Comparison of ENCODE assay signal across 7 cellular contexts in genomic region chr11:111937859-111938258, GRCh38. TPM values are rescaled to one million over a fixed set of nuclear protein-coding genes. Genes with fewer than 3 reads are reported as not detected.
DNase-seq lines count a peak whose midpoint lies in the region; TF ChIP-seq lines count a peak whose summit lies in the region.

No MANE protein-coding gene starts in this region.

- H3K4me3 Mint-ChIP-seq in activated T-helper 2 cell treated with anti-CD3 and anti-CD28 coated beads, Interferon-gamma antibody, Interleukin-2, Interleukin-4, amounts not matched to agents 10 μg/mL and 5 μg/mL and 100 μg/mL, durations not matched to agents 14 hours and 24 hours and 36 hours (ENCODE audit: low read depth): peak overlapping the region; percentile 89

- H3K4me1 Mint-ChIP-seq in activated T-helper 2 cell treated with anti-CD3 and anti-CD28 coated beads, Interferon-gamma antibody, Interleukin-2, Interleukin-4, amounts not matched to agents 10 μg/mL and 5 μg/mL and 100 μg/mL, durations not matched to agents 14 hours and 24 hours and 36 hours (ENCODE audit: low read depth): peaks cover 59% of the 10 kb centered on the region

- H2AFZ ChIP-seq in Loucy (ENCODE audit: low read length): peak overlapping the region; percentile 76

- no peaks in the 10 kb centered on the region for H3K9me2 ChIP-seq in Loucy (replicated peaks; ENCODE audit: low read depth, low read length)

- H4K20me1 ChIP-seq in Loucy (ENCODE audit: insufficient read depth, low read length, poor library complexity, severe bottlenecking): no peaks in the 10 kb centered on the region

- H3K36me3 Mint-ChIP-seq in activated T-helper 2 cell treated with anti-CD3 and anti-CD28 coated beads, Interferon-gamma antibody, Interleukin-2, Interleukin-4, amounts not matched to agents 10 μg/mL and 5 μg/mL and 100 μg/mL, durations not matched to agents 14 hours and 24 hours and 36 hours (ENCODE audit: low read depth): peaks cover 15% of the 10 kb centered on the region

- WGBS in stomach, 5 donors: 56 to 73% (median 67%) methylated on average over 7 of the region's 7 CpGs

- H3K4me2 ChIP-seq in Loucy (ENCODE audit: low read depth, low read length, poor library complexity, severe bottlenecking): peak overlapping the region; percentile 79

- TF ChIP-seq EP300 in stomach (IDR thresholded peaks at IDR 0.05): no peak

- no peak for TF ChIP-seq POLR2A in stomach (IDR thresholded peaks at IDR 0.05)

- no peaks in the 10 kb centered on the region for H3K27me3 ChIP-seq in Loucy (ENCODE audit: insufficient read depth, low read length, poor library complexity, severe bottlenecking)
- no peaks in the 10 kb centered on the region for H3K27me3 ChIP-seq in iPS-18a (ENCODE audit: control insufficient read depth, insufficient read depth, low read length)
- H3K27me3 ChIP-seq in stomach: no peaks in the 10 kb centered on the region

- H3K27ac ChIP-seq in iPS-18a (ENCODE audit: low read length) (no peak overlapping the region), stomach (peak overlapping the region; percentile 67 to 87 (median 81))

- H3K79me2 ChIP-seq in Loucy (ENCODE audit: insufficient read depth, low read length): no peaks in the 10 kb centered on the region; the same call in 1 of the 2 replicates

- intact Hi-C loops in activated T-helper 2 cell treated with anti-CD3 and anti-CD28 coated beads, Interferon-gamma antibody, Interleukin-2, Interleukin-4, amounts not matched to agents 10 μg/mL and 5 μg/mL and 100 μg/mL, durations not matched to agents 14 hours and 24 hours and 36 hours (cut with micrococcal nuclease): loop anchor here (5.0 to 10.0 kb wide), 4 partner anchors 144 to 561 kb away; partner anchors contain the start of genes BCO2 and POU2AF1
- intact Hi-C loops in stomach (cut with DNase I; ENCODE audit: low total_unique reads): no loop called here

- H3K9me3 Mint-ChIP-seq in activated T-helper 2 cell treated with anti-CD3 and anti-CD28 coated beads, Interferon-gamma antibody, Interleukin-2, Interleukin-4, amounts not matched to agents 10 μg/mL and 5 μg/mL and 100 μg/mL, durations not matched to agents 14 hours and 24 hours and 36 hours: no peaks in the 10 kb centered on the region

- peaks cover 36% of the 10 kb centered on the region for H3K4me1 ChIP-seq in Loucy (ENCODE audit: insufficient read depth, low read length, poor library complexity, severe bottlenecking)
- peaks cover 27% of the 10 kb centered on the region for H3K4me1 ChIP-seq in iPS-18a (ENCODE audit: control insufficient read depth, low read depth, low read length)
- H3K4me1 ChIP-seq in stomach: peaks cover 29 to 60% (median 41%) of the 10 kb centered on the region in 4 donors

- H3K27ac Mint-ChIP-seq in activated T-helper 2 cell treated with anti-CD3 and anti-CD28 coated beads, Interferon-gamma antibody, Interleukin-2, Interleukin-4, amounts not matched to agents 10 μg/mL and 5 μg/mL and 100 μg/mL, durations not matched to agents 14 hours and 24 hours and 36 hours: peak overlapping the region; percentile 95

- no peaks in the 10 kb centered on the region for H3K27me3 Mint-ChIP-seq in activated T-helper 2 cell treated with anti-CD3 and anti-CD28 coated beads, Interferon-gamma antibody, Interleukin-2, Interleukin-4, amounts not matched to agents 10 μg/mL and 5 μg/mL and 100 μg/mL, durations not matched to agents 14 hours and 24 hours and 36 hours (ENCODE audit: low read depth)

- H3F3A ChIP-seq in Loucy (ENCODE audit: low read depth): no peaks in the 10 kb centered on the region

- no peak for DNase-seq in activated T-helper 2 cell treated with anti-CD3 and anti-CD28 coated beads, Interferon-gamma antibody, Interleukin-2, Interleukin-4, amounts not matched to agents 10 μg/mL and 5 μg/mL and 100 μg/mL, durations not matched to agents 14 hours and 24 hours and 36 hours (ENCODE audit: low spot score)
- DNase-seq in stomach (no peak), iPS-NIHi7 (ENCODE audit: extremely low spot score) (no peak), dermis blood vessel endothelial cell (no peak), hepatic stellate cell (ENCODE audit: low spot score) (no peak)

- no peaks in the 10 kb centered on the region for H3K9me3 ChIP-seq in Loucy (ENCODE audit: insufficient read depth, low read depth, low read length)
- no peaks in the 10 kb centered on the region for H3K9me3 ChIP-seq in iPS-18a (ENCODE audit: control insufficient read depth, low read depth, low read length)
- no peaks in the 10 kb centered on the region for H3K9me3 ChIP-seq in stomach

- H3K4me3 ChIP-seq in Loucy (ENCODE audit: low read length, poor library complexity, severe bottlenecking): peak overlapping the region; percentile 69
- peak overlapping the region; percentile 73 for H3K4me3 ChIP-seq in iPS-18a (ENCODE audit: low read length)
- peak overlapping the region; percentile 76 to 90 (median 80) for H3K4me3 ChIP-seq in stomach

- peak overlapping the region; percentile 65 for H3K9ac ChIP-seq in Loucy (ENCODE audit: low read depth, low read length, poor library complexity, severe bottlenecking)
- peak overlapping the region; percentile 67 for H3K9ac ChIP-seq in iPS-18a (ENCODE audit: low read length)

- H3K36me3 ChIP-seq in Loucy (ENCODE audit: insufficient read depth, low read length) (no peaks in the 10 kb centered on the region), iPS-18a (ENCODE audit: control insufficient read depth, low read depth, low read length) (no peaks in the 10 kb centered on the region), stomach (no peaks in the 10 kb centered on the region)

- TF ChIP-seq CTCF in Loucy (conservative IDR thresholded peaks at IDR 0.05; ENCODE audit: low read length) (no peak), stomach (IDR thresholded peaks at IDR 0.05) (no peak)

RNA-seq across cellular contexts. Expression of gene DIXDC1, which starts 0.7 kb away (rescaled TPM):
- 30.0 and 30.7 TPM in 2 replicates for total RNA-seq in activated T-helper 2 cell treated with anti-CD3 and anti-CD28 coated beads, Interferon-gamma antibody, Interleukin-2, Interleukin-4, amounts not matched to agents 10 μg/mL and 5 μg/mL and 100 μg/mL, durations not matched to agents 14 hours and 24 hours and 36 hours
- total RNA-seq in stomach (100 to 1,000 TPM in 1 of 5 donors, 10 to 100 TPM in 4; 19.1 to 128 (median 60.4) TPM), dermis blood vessel endothelial cell (17.7 and 30.8 TPM in 2 replicates)
- polyA plus RNA-seq in stomach: 10 to 100 TPM in 2 of 3 donors, 1 to 10 TPM in 1; 6.2 to 15.6 (median 11.3) TPM

RNA-seq across cellular contexts. Expression of gene C11orf52, which starts 19.1 kb away (rescaled TPM):
- not detected in 2 replicates for total RNA-seq in activated T-helper 2 cell treated with anti-CD3 and anti-CD28 coated beads, Interferon-gamma antibody, Interleukin-2, Interleukin-4, amounts not matched to agents 10 μg/mL and 5 μg/mL and 100 μg/mL, durations not matched to agents 14 hours and 24 hours and 36 hours
- total RNA-seq in stomach (10 to 100 TPM in 2 of 5 donors, 1 to 10 TPM in 2, not detected in 1; 3.9 to 18.7 (median 12.5) TPM), dermis blood vessel endothelial cell (0.17 and 0.47 TPM in 2 replicates)
- polyA plus RNA-seq in stomach: 10 to 100 TPM; 28.0 to 43.4 (median 35.0) TPM

RNA-seq across cellular contexts. Expression of gene HSPB2, which starts 25.3 kb away (rescaled TPM):
- total RNA-seq in activated T-helper 2 cell treated with anti-CD3 and anti-CD28 coated beads, Interferon-gamma antibody, Interleukin-2, Interleukin-4, amounts not matched to agents 10 μg/mL and 5 μg/mL and 100 μg/mL, durations not matched to agents 14 hours and 24 hours and 36 hours: not detected in 2 replicates
- under 1 TPM in 1 of 5 donors, not detected in 4; 0.37 TPM for total RNA-seq in stomach
- 1 to 10 TPM; 2.0 to 5.1 (median 4.0) TPM for polyA plus RNA-seq in stomach
- not detected in 2 replicates for total RNA-seq in dermis blood vessel endothelial cell

RNA-seq across cellular contexts. Expression of gene CRYAB, which starts 26.3 kb away (rescaled TPM):
- not detected in 2 replicates for total RNA-seq in activated T-helper 2 cell treated with anti-CD3 and anti-CD28 coated beads, Interferon-gamma antibody, Interleukin-2, Interleukin-4, amounts not matched to agents 10 μg/mL and 5 μg/mL and 100 μg/mL, durations not matched to agents 14 hours and 24 hours and 36 hours
- total RNA-seq in stomach (100 to 1,000 TPM in 2 of 5 donors, 10 to 100 TPM in 3; 28.4 to 207 (median 47.3) TPM), dermis blood vessel endothelial cell (1.0 and 1.7 TPM in 2 replicates)
- 100 to 1,000 TPM in 1 of 3 donors, 10 to 100 TPM in 2; 75.6 to 122 (median 85.7) TPM for polyA plus RNA-seq in stomach

RNA-seq across cellular contexts. Expression of gene CFAP68, which starts 58.5 kb away (rescaled TPM):
- total RNA-seq in activated T-helper 2 cell treated with anti-CD3 and anti-CD28 coated beads, Interferon-gamma antibody, Interleukin-2, Interleukin-4, amounts not matched to agents 10 μg/mL and 5 μg/mL and 100 μg/mL, durations not matched to agents 14 hours and 24 hours and 36 hours: 19.4 and 22.2 TPM in 2 replicates
- total RNA-seq in stomach: 10 to 100 TPM in 1 of 5 donors, 1 to 10 TPM in 3, not detected in 1; 3.9 to 51.9 (median 5.3) TPM
- 10 to 100 TPM; 40.2 to 50.7 (median 40.7) TPM for polyA plus RNA-seq in stomach
- total RNA-seq in dermis blood vessel endothelial cell: 5.3 and 5.7 TPM in 2 replicates
